Comparison of ENCODE assay signal across 8 cellular contexts in genomic region chr10:97320480-97321031, GRCh38. TPM values are rescaled to one million over a fixed set of nuclear protein-coding genes. Genes with fewer than 3 reads are reported as not detected.
DNase-seq lines count a peak whose midpoint lies in the region; ATAC-seq and TF ChIP-seq lines count a peak whose summit lies in the region.

No MANE protein-coding gene starts in this region.

- H2BK5ac ChIP-seq in trophoblast cell (ENCODE audit: low read depth, low read length, poor library complexity): no peak overlapping the region

- no peak overlapping the region for H2AK5ac ChIP-seq in trophoblast cell (ENCODE audit: low read length)

- peak; percentile 9 for ATAC-seq in activated CD8-positive, alpha-beta T cell treated with anti-CD3 and anti-CD28 coated beads, Interleukin-2, amount 10 ng/mL, durations not matched to agents 7 days and 5 days
- ATAC-seq in GM19397 (IDR thresholded peaks at IDR 0.05; ENCODE audit: unreplicated experiment) (no peak), GM21529 (IDR thresholded peaks at IDR 0.05; ENCODE audit: unreplicated experiment) (no peak), GM21381 (IDR thresholded peaks at IDR 0.05; ENCODE audit: unreplicated experiment) (no peak)

- peaks cover 11 to 13% of the 10 kb centered on the region in 2 experiments for H3K4me1 ChIP-seq in trophoblast cell (ENCODE audit: control insufficient read depth in 1 of 2, insufficient read depth in 2 of 2, low read length in 2 of 2)

- H3K36me3 ChIP-seq in trophoblast cell (ENCODE audit: control insufficient read depth in 1 of 2, insufficient read depth in 2 of 2, low read length in 2 of 2): no peaks in the 10 kb centered on the region

- H3K36me3 Mint-ChIP-seq in HFFc6 (ENCODE audit: low read depth): no peaks in the 10 kb centered on the region
- no peaks in the 10 kb centered on the region for H3K36me3 Mint-ChIP-seq in activated CD8-positive, alpha-beta T cell treated with anti-CD3 and anti-CD28 coated beads, Interleukin-2, amount 10 ng/mL, durations not matched to agents 7 days and 5 days (ENCODE audit: low read depth)

- H2BK120ac ChIP-seq in trophoblast cell (ENCODE audit: insufficient read depth, low read length, poor library complexity): no peak overlapping the region

- H4K12ac ChIP-seq in trophoblast cell (ENCODE audit: low read depth, low read length): no peak overlapping the region

- DNase-seq in HFFc6: no peak
- DNase-seq in activated CD8-positive, alpha-beta T cell treated with anti-CD3 and anti-CD28 coated beads, Interleukin-2, amount 10 ng/mL, durations not matched to agents 7 days and 5 days: peak; percentile 43
- DNase-seq in fibroblast of villous mesenchyme (ENCODE audit: low read depth): no peak
- peak in 1 of 2 donors; percentile 20 for DNase-seq in trophoblast cell
- no peak for DNase-seq in NOMO-1 treated with dmso at 0.1 percent for 144 hours (lab: John Stamatoyannopoulos, UW; ENCODE audit: unreplicated experiment)

- H3K4ac ChIP-seq in trophoblast cell (ENCODE audit: low read depth, low read length): no peak overlapping the region

- H3K9me3 Mint-ChIP-seq in HFFc6: no peaks in the 10 kb centered on the region
- H3K9me3 Mint-ChIP-seq in activated CD8-positive, alpha-beta T cell treated with anti-CD3 and anti-CD28 coated beads, Interleukin-2, amount 10 ng/mL, durations not matched to agents 7 days and 5 days (ENCODE audit: insufficient read depth): no peaks in the 10 kb centered on the region

- peaks cover 21% of the 10 kb centered on the region for H3K27me3 ChIP-seq in trophoblast cell (ENCODE audit: insufficient read depth, low read length)

- peak overlapping the region; percentile 32 for H4K8ac ChIP-seq in trophoblast cell (ENCODE audit: low read depth, low read length)

- no peak overlapping the region for H2BK12ac ChIP-seq in trophoblast cell (ENCODE audit: low read length)

- H3K27ac ChIP-seq in trophoblast cell (ENCODE audit: low read depth, low read length): no peak overlapping the region

- POLR2A ChIA-PET in activated CD8-positive, alpha-beta T cell treated with anti-CD3 and anti-CD28 coated beads, Interleukin-2, amount 10 ng/mL, durations not matched to agents 7 days and 5 days (lab: Charles Lee): interaction anchor here (2.0 to 2.3 kb wide), 3 partner anchors 8 to 80 kb away, joined by 9 to 46 read pairs (median 14); partner anchors contain the start of genes FRAT2 and RRP12

- no CpG with 5 or more reads among the region's 24 CpGs for WGBS in trophoblast cell (ENCODE audit: extremely low coverage, insufficient coverage, insufficient read length)

- TF ChIP-seq CTCF in HFFc6 (IDR thresholded peaks at IDR 0.05): no peak
- TF ChIP-seq CTCF in fibroblast of villous mesenchyme (IDR thresholded peaks at IDR 0.05; ENCODE audit: insufficient read depth, low read depth, low read length): no peak

- no peak overlapping the region for H4K91ac ChIP-seq in trophoblast cell (ENCODE audit: low read depth, low read length)

- H3K79me1 ChIP-seq in trophoblast cell (ENCODE audit: low read length): peaks cover 4% of the 10 kb centered on the region

- H3K27ac Mint-ChIP-seq in HFFc6: no peak overlapping the region
- H3K27ac Mint-ChIP-seq in activated CD8-positive, alpha-beta T cell treated with anti-CD3 and anti-CD28 coated beads, Interleukin-2, amount 10 ng/mL, durations not matched to agents 7 days and 5 days: peak overlapping the region; percentile 81

- peak overlapping the region; percentile 77 for H3K4me2 ChIP-seq in trophoblast cell (ENCODE audit: low read length)

- H3K4me3 Mint-ChIP-seq in HFFc6: peak overlapping the region; percentile 76
- peak overlapping the region; percentile 82 for H3K4me3 Mint-ChIP-seq in activated CD8-positive, alpha-beta T cell treated with anti-CD3 and anti-CD28 coated beads, Interleukin-2, amount 10 ng/mL, durations not matched to agents 7 days and 5 days

- no peak overlapping the region for H3K14ac ChIP-seq in trophoblast cell (ENCODE audit: low read length)

- H3K23ac ChIP-seq in trophoblast cell (ENCODE audit: low read length): no peak overlapping the region

- peaks cover 3% of the 10 kb centered on the region for H3K9me3 ChIP-seq in trophoblast cell (ENCODE audit: insufficient read depth, low read depth, low read length)

- H3K18ac ChIP-seq in trophoblast cell (ENCODE audit: low read length): no peak overlapping the region

- peak overlapping the region; percentile 30 for H2AFZ ChIP-seq in trophoblast cell (ENCODE audit: insufficient read depth, low read length, poor library complexity)

- H3K9ac ChIP-seq in trophoblast cell (ENCODE audit: low read length): peak overlapping the region; percentile 18

- H3K4me3 ChIP-seq in fibroblast of villous mesenchyme (ENCODE audit: low read depth, low read length): peak overlapping the region; percentile 84
- no peak overlapping the region for H3K4me3 ChIP-seq in trophoblast cell (ENCODE audit: low read depth, low read length)

- peaks cover 6% of the 10 kb centered on the region for H3K27me3 Mint-ChIP-seq in HFFc6 (ENCODE audit: insufficient read depth)
- peaks cover 3% of the 10 kb centered on the region for H3K27me3 Mint-ChIP-seq in activated CD8-positive, alpha-beta T cell treated with anti-CD3 and anti-CD28 coated beads, Interleukin-2, amount 10 ng/mL, durations not matched to agents 7 days and 5 days (ENCODE audit: low read depth)

- H3K79me2 ChIP-seq in trophoblast cell (ENCODE audit: control insufficient read depth, insufficient read depth, low read length, poor library complexity): peaks cover 2% of the 10 kb centered on the region

- H3K4me1 Mint-ChIP-seq in HFFc6 (ENCODE audit: low read depth): peaks cover 12% of the 10 kb centered on the region
- peaks cover 26% of the 10 kb centered on the region for H3K4me1 Mint-ChIP-seq in activated CD8-positive, alpha-beta T cell treated with anti-CD3 and anti-CD28 coated beads, Interleukin-2, amount 10 ng/mL, durations not matched to agents 7 days and 5 days (ENCODE audit: low read depth)

- CTCF ChIA-PET in activated CD8-positive, alpha-beta T cell treated with anti-CD3 and anti-CD28 coated beads, Interleukin-2, amount 10 ng/mL, durations not matched to agents 7 days and 5 days (lab: Charles Lee): interaction anchor here (0.7 to 2.6 kb wide), 9 partner anchors 8 to 248 kb away, joined by 3 to 24 read pairs (median 5); partner anchors contain the start of gene FRAT2

RNA-seq across cellular contexts. Expression of gene FRAT1, which starts 1.5 kb away (rescaled TPM):
- 1 to 10 TPM in 4 of 6 experiments, under 1 TPM in 2; 0.82 to 1.3 (median 1.1) TPM for total RNA-seq in HFFc6 (2021; fragmentation: NEBNext Ultra II Directional; extraction: Animal tissue kit (Norgen Biotek cat#: 25700))
- 1 to 10 TPM; 4.2 to 4.4 TPM for total RNA-seq in activated CD8-positive, alpha-beta T cell treated with anti-CD3 and anti-CD28 coated beads, Interleukin-2, amount 10 ng/mL, durations not matched to agents 7 days and 5 days
- total RNA-seq in fibroblast of villous mesenchyme: 1.7 and 2.3 TPM in 2 replicates
- 0.60 and 0.77 TPM in 2 replicates for polyA plus RNA-seq in trophoblast cell (2013)

RNA-seq across cellular contexts. Expression of gene FRAT2, which starts 14.0 kb away (rescaled TPM):
- 1 to 10 TPM; 2.2 to 2.9 (median 2.6) TPM for total RNA-seq in HFFc6 (2021; fragmentation: NEBNext Ultra II Directional; extraction: Animal tissue kit (Norgen Biotek cat#: 25700))
- 10 to 100 TPM; 10.0 to 10.4 TPM for total RNA-seq in activated CD8-positive, alpha-beta T cell treated with anti-CD3 and anti-CD28 coated beads, Interleukin-2, amount 10 ng/mL, durations not matched to agents 7 days and 5 days
- 5.2 and 5.8 TPM in 2 replicates for total RNA-seq in fibroblast of villous mesenchyme
- 6.7 and 6.8 TPM in 2 replicates for polyA plus RNA-seq in trophoblast cell (2013)

RNA-seq across cellular contexts. Expression of gene ARHGAP19, which starts 28.1 kb away (rescaled TPM):
- total RNA-seq in HFFc6 (2021; fragmentation: NEBNext Ultra II Directional; extraction: Animal tissue kit (Norgen Biotek cat#: 25700)): 10 to 100 TPM in 3 of 6 experiments, 1 to 10 TPM in 3; 5.2 to 12.3 (median 10.2) TPM
- 10 to 100 TPM; 42.6 to 51.2 TPM for total RNA-seq in activated CD8-positive, alpha-beta T cell treated with anti-CD3 and anti-CD28 coated beads, Interleukin-2, amount 10 ng/mL, durations not matched to agents 7 days and 5 days
- 8.1 and 13.4 TPM in 2 replicates for total RNA-seq in fibroblast of villous mesenchyme
- polyA plus RNA-seq in trophoblast cell (2013): 12.1 and 12.8 TPM in 2 replicates
